ENCODE assay signal across 8 cellular contexts in genomic region chr1:223920805-223921204, GRCh38.
DNase-seq lines count a peak whose midpoint lies in the region; ATAC-seq, FAIRE-seq and TF ChIP-seq lines count a peak whose summit lies in the region.
"Not testable (repeated sequence)": the region's sequence is repeated elsewhere in the genome, so short reads cannot be mapped to it uniquely, and the experiment has no call there.

No MANE protein-coding gene starts in this region.

- not testable (repeated sequence) for H3K36me3 Mint-ChIP-seq in activated CD4-positive, alpha-beta T cell treated with anti-CD3 and anti-CD28 coated beads for 36 hours (ENCODE audit: low read depth)

- not testable (repeated sequence) for H2AFZ ChIP-seq in HepG2 (ENCODE audit: low read length)

- not testable (repeated sequence) for TF ChIP-seq POLR2A in HepG2 (IDR thresholded peaks at IDR 0.05; ENCODE audit: insufficient read depth in 1 of 2, low read depth in 2 of 2, low read length in 2 of 2)

- POLR2A ChIA-PET in activated CD4-positive, alpha-beta T cell treated with anti-CD3 and anti-CD28 coated beads for 36 hours (lab: Charles Lee); HepG2 (lab: Yijun Ruan, JAX): not testable (repeated sequence)

- peak; percentile 24; the same call in 1 of the 2 replicates for TF ChIP-seq RAD21 in Ishikawa (IDR thresholded peaks at IDR 0.05; ENCODE audit: low read depth)
- TF ChIP-seq RAD21 in HepG2 (CRISPR knock-in tag; IDR thresholded peaks at IDR 0.05): not testable (repeated sequence)

- H3K4me3 ChIP-seq in BE2C (ENCODE audit: low read depth, low read length); astrocyte of the spinal cord (ENCODE audit: low read depth, low read length); fibroblast of the aortic adventitia (ENCODE audit: low read depth, low read length); HepG2 (replicated peaks in 1 of 3; ENCODE audit: insufficient read depth in 1 of 3, low read depth in 2 of 3, low read length in 3 of 3); retinal pigment epithelial cell (ENCODE audit: low read length); upper lobe of right lung: not testable (repeated sequence)

- CTCF ChIA-PET in activated CD4-positive, alpha-beta T cell treated with anti-CD3 and anti-CD28 coated beads for 36 hours (lab: Charles Lee); HepG2 (lab: Yijun Ruan, JAX; ENCODE audit: low intra/inter-chr PET ratio, low total read pairs): not testable (repeated sequence)

- H3K27me3 Mint-ChIP-seq in activated CD4-positive, alpha-beta T cell treated with anti-CD3 and anti-CD28 coated beads for 36 hours: not testable (repeated sequence)

- H3K27ac Mint-ChIP-seq in activated CD4-positive, alpha-beta T cell treated with anti-CD3 and anti-CD28 coated beads for 36 hours: not testable (repeated sequence)

- not testable (repeated sequence) for H3K9ac ChIP-seq in HepG2 (ENCODE audit: insufficient read depth, low read depth, low read length)

- WGBS in HepG2 (ENCODE audit: low lambda C conversion rate): 60% methylated on average over 1 of the region's 4 CpGs

- not testable (repeated sequence) for H4K20me1 ChIP-seq in HepG2 (ENCODE audit: insufficient read depth, low read length)

- not testable (repeated sequence) for H3K36me3 ChIP-seq in BE2C; HepG2 (replicated peaks in 1 of 2; ENCODE audit: control insufficient read depth in 1 of 2, insufficient read depth in 2 of 2, low read length in 2 of 2); upper lobe of right lung

- not testable (repeated sequence) for H3K27me3 ChIP-seq in BE2C; HepG2 (ENCODE audit: control insufficient read depth in 1 of 2, insufficient read depth in 2 of 2, low read length in 2 of 2); upper lobe of right lung

- H3K4me3 Mint-ChIP-seq in activated CD4-positive, alpha-beta T cell treated with anti-CD3 and anti-CD28 coated beads for 36 hours: not testable (repeated sequence)

- H3K4me2 ChIP-seq in HepG2 (ENCODE audit: low read depth, low read length): not testable (repeated sequence)

- not testable (repeated sequence) for H3K79me2 ChIP-seq in HepG2 (ENCODE audit: insufficient read depth, low read length)

- not testable (repeated sequence) for H3K4me1 Mint-ChIP-seq in activated CD4-positive, alpha-beta T cell treated with anti-CD3 and anti-CD28 coated beads for 36 hours

- not testable (repeated sequence) for H3K27ac ChIP-seq in HepG2 (ENCODE audit: extremely low read length, insufficient read depth, low read length); upper lobe of right lung

- TF ChIP-seq EP300 in Ishikawa (IDR thresholded peaks at IDR 0.05; ENCODE audit: borderline replicate concordance); HepG2 (IDR thresholded peaks at IDR 0.05; ENCODE audit: low read depth in 2 of 2, low read length in 2 of 2); HepG2 (CRISPR knock-in tag; IDR thresholded peaks at IDR 0.05; ENCODE audit: borderline replicate concordance): not testable (repeated sequence)

- not testable (repeated sequence) for ATAC-seq in activated CD4-positive, alpha-beta T cell treated with anti-CD3 and anti-CD28 coated beads for 36 hours; HepG2; upper lobe of right lung

- BruUV-seq in HepG2 (replicated peaks; lab: Mats Ljungman, UMichigan): not testable (repeated sequence)

- DNase-seq in BE2C (peak; percentile 22), upper lobe of right lung (peak; percentile 46)
- DNase-seq in activated CD4-positive, alpha-beta T cell treated with anti-CD3 and anti-CD28 coated beads for 36 hours: peak; percentile 47
- not testable (repeated sequence) for DNase-seq in astrocyte of the spinal cord (ENCODE audit: low read depth, low spot score); fibroblast of the aortic adventitia (ENCODE audit: low read depth); HepG2 (ENCODE audit: low spot score); retinal pigment epithelial cell (ENCODE audit: low read depth)

- not testable (repeated sequence) for H3K9me3 Mint-ChIP-seq in activated CD4-positive, alpha-beta T cell treated with anti-CD3 and anti-CD28 coated beads for 36 hours (ENCODE audit: low read depth)

- FAIRE-seq in HepG2 (lab: Jason Lieb, UNC): not testable (repeated sequence)

- in situ Hi-C loops in astrocyte of the spinal cord (cut with HindIII; ENCODE audit: low sequenced_read_pairs); HepG2 (cut with HindIII; ENCODE audit: extremely low pct_ligation_motif_present, low pct_unique_long_range_greater_than_20kb): not testable (repeated sequence)

- 0 out of 2 replicates have a peak, but pooled peaks have one; percentile 10 for TF ChIP-seq CTCF in BE2C (IDR thresholded peaks at IDR 0.05; ENCODE audit: low read depth, low read length)
- TF ChIP-seq CTCF in astrocyte of the spinal cord (IDR thresholded peaks at IDR 0.05; ENCODE audit: low read depth, low read length): peak; percentile 15
- TF ChIP-seq CTCF in fibroblast of the aortic adventitia (IDR thresholded peaks at IDR 0.05; ENCODE audit: insufficient read depth, low read length): peak; percentile 11
- not testable (repeated sequence) for TF ChIP-seq CTCF in HepG2 (CRISPR knock-in tag; IDR thresholded peaks at IDR 0.05)
- peak; percentile 21 for TF ChIP-seq CTCF in retinal pigment epithelial cell (conservative IDR thresholded peaks at IDR 0.05; ENCODE audit: low read depth, low read length)
- peak; percentile 13 for TF ChIP-seq CTCF in upper lobe of right lung (IDR thresholded peaks at IDR 0.05)

- not testable (repeated sequence) for H3K4me1 ChIP-seq in BE2C; HepG2 (ENCODE audit: insufficient read depth, low read length); upper lobe of right lung

- not testable (repeated sequence) for H3K9me3 ChIP-seq in BE2C; HepG2 (ENCODE audit: low read length); upper lobe of right lung

- intact Hi-C loops in activated CD4-positive, alpha-beta T cell treated with anti-CD3 and anti-CD28 coated beads for 36 hours (cut with DNase I, micrococcal nuclease); HepG2 (cut with micrococcal nuclease; ENCODE audit: unreplicated experiment); upper lobe of right lung (cut with DNase I): not testable (repeated sequence)

TF ChIP-seq in HepG2, 621 proteins besides CTCF, POLR2A, EP300 and RAD21:
- peak; percentile 56 for TF ChIP-seq STAG1 (CRISPR knock-in tag; IDR thresholded peaks at IDR 0.05)
